In the genomic region with DNA sequence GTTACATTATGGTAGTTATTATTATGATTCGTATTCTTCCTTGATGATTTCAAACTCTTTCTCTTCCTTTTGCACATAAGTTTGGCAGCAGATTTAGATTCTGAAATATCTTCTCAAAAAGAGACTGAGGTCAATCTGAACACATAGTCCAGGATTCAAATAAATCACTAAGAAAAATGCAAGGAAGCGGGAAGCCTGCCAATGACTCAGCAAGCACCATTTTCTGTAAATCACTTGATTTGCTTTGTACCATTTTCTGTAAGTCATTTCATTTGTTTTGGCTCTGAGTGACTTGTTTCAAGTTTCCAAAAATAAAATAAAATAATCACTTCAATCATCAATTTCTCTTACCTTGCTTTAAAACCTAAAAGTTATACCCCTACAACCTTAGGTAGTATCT, we compare ENCODE assay signal across 20 cellular contexts. TPM values are rescaled to one million over a fixed set of nuclear protein-coding genes. Genes with fewer than 3 reads are reported as not detected.
DNase-seq lines count a peak whose midpoint lies in the region; ATAC-seq, FAIRE-seq and TF ChIP-seq lines count a peak whose summit lies in the region.
"Had no signal": no experiment of that assay in that cellular context is flagged by ENCODE, and none has a peak within 500 bp of the region (broad histone marks: within the 10 kb centered on the region; RNA-seq: fewer than 3 reads in every experiment).

No MANE protein-coding gene starts in this region.

- no peaks in the 10 kb centered on the region for H3K9me3 ChIP-seq in HepG2 (ENCODE audit: low read length)
- H3K9me3 ChIP-seq: right lobe of liver had no signal

- TF ChIP-seq EP300 in HepG2 (IDR thresholded peaks at IDR 0.05; ENCODE audit: low read depth in 2 of 2, low read length in 2 of 2), result no peak
- no peak for TF ChIP-seq EP300 in HepG2 (CRISPR knock-in tag; IDR thresholded peaks at IDR 0.05; ENCODE audit: borderline replicate concordance)

- CTCF ChIA-PET in HepG2 (lab: Yijun Ruan, JAX; ENCODE audit: low intra/inter-chr PET ratio, low total read pairs), result no interaction called here

- no TSS peak for BruUV-seq in HepG2 (replicated peaks; lab: Mats Ljungman, UMichigan)

- in situ Hi-C loops in brain microvascular endothelial cell (cut with HindIII; ENCODE audit: low pct_ligation_motif_present, low sequenced_read_pairs) (no loop called here), HepG2 (cut with HindIII; ENCODE audit: extremely low pct_ligation_motif_present, low pct_unique_long_range_greater_than_20kb) (no loop called here)

- TF ChIP-seq CTCF in brain microvascular endothelial cell (IDR thresholded peaks at IDR 0.05; ENCODE audit: low read depth, low read length, missing control alignments) (no peak), HepG2 (CRISPR knock-in tag; IDR thresholded peaks at IDR 0.05) (no peak)

- no peaks in the 10 kb centered on the region for H4K20me1 ChIP-seq in HepG2 (ENCODE audit: insufficient read depth, low read length)

- H3K4me3 ChIP-seq in brain microvascular endothelial cell (ENCODE audit: low read depth, low read length), result no peak overlapping the region
- no peak overlapping the region for H3K4me3 ChIP-seq in HepG2 (replicated peaks in 1 of 3; ENCODE audit: insufficient read depth in 1 of 3, low read depth in 2 of 3, low read length in 3 of 3)
- H3K4me3 ChIP-seq: neural progenitor cell, right lobe of liver, SK-N-MC had no signal

- no peaks in the 10 kb centered on the region for H3K4me1 ChIP-seq in HepG2 (ENCODE audit: insufficient read depth, low read length)
- H3K4me1 ChIP-seq: neural progenitor cell, right lobe of liver had no signal

- TF ChIP-seq POLR2A in HepG2 (IDR thresholded peaks at IDR 0.05; ENCODE audit: insufficient read depth in 1 of 2, low read depth in 2 of 2, low read length in 2 of 2), result no peak

- no peak for TF ChIP-seq RAD21 in HepG2 (CRISPR knock-in tag; IDR thresholded peaks at IDR 0.05)

- H3K9ac ChIP-seq in HepG2 (ENCODE audit: insufficient read depth, low read depth, low read length), result no peak overlapping the region
- H3K9ac ChIP-seq: neural progenitor cell had no signal

- H3K79me2 ChIP-seq in HepG2 (ENCODE audit: insufficient read depth, low read length), result no peaks in the 10 kb centered on the region

- no peak for FAIRE-seq in HepG2 (lab: Jason Lieb, UNC)
- FAIRE-seq: D721Med, frontal cortex, TTC549 had no signal

- H3K27ac ChIP-seq in brain microvascular endothelial cell, result no peak overlapping the region
- H3K27ac ChIP-seq in HepG2 (ENCODE audit: extremely low read length, insufficient read depth, low read length), result no peak overlapping the region
- H3K27ac ChIP-seq: neural progenitor cell, right lobe of liver, SK-N-MC had no signal

- no peaks in the 10 kb centered on the region for H3K27me3 ChIP-seq in brain microvascular endothelial cell (replicated peaks)
- no peaks in the 10 kb centered on the region for H3K27me3 ChIP-seq in HepG2 (ENCODE audit: control insufficient read depth in 1 of 2, insufficient read depth in 2 of 2, low read length in 2 of 2)
- H3K27me3 ChIP-seq: neural progenitor cell, right lobe of liver had no signal

- WGBS in HepG2 (ENCODE audit: low lambda C conversion rate), result 24% methylated on average over 2 of the region's 2 CpGs

- POLR2A ChIA-PET in HepG2 (lab: Yijun Ruan, JAX), result no interaction called here

- DNase-seq in AG08395 (ENCODE audit: low spot score), result peak; percentile 24
- peak; percentile 48 for DNase-seq in HT1080 (ENCODE audit: low read depth)
- peak; percentile 60 for DNase-seq in brain microvascular endothelial cell
- DNase-seq in kidney tubule cell (ENCODE audit: low spot score), result peak; percentile 14
- DNase-seq in HepG2 (ENCODE audit: low spot score), result no peak
- DNase-seq: activated CD4-positive, alpha-beta T cell treated with anti-CD3 and anti-CD28 coated beads, Interleukin-2, amount 50 U/mL, for 48 hours; activated T-cell treated with anti-CD3 and anti-CD28 coated beads, Interleukin-2, amount 50 U/mL, for 72 hours; anterior cingulate cortex; NCI-H1417; right lobe of liver had no signal

- no peaks in the 10 kb centered on the region for H3K36me3 ChIP-seq in brain microvascular endothelial cell (replicated peaks)
- H3K36me3 ChIP-seq in HepG2 (replicated peaks in 1 of 2; ENCODE audit: control insufficient read depth in 1 of 2, insufficient read depth in 2 of 2, low read length in 2 of 2), result no peaks in the 10 kb centered on the region
- H3K36me3 ChIP-seq: neural progenitor cell, right lobe of liver had no signal

- ATAC-seq in HG03460 (IDR thresholded peaks at IDR 0.05; ENCODE audit: unreplicated experiment) (no peak), HepG2 (no peak), GM21367 (IDR thresholded peaks at IDR 0.05; ENCODE audit: unreplicated experiment) (no peak), GM21526 (IDR thresholded peaks at IDR 0.05; ENCODE audit: low FRiP score, unreplicated experiment) (no peak)
- ATAC-seq: activated T-cell treated with anti-CD3 and anti-CD28 coated beads, Interleukin-2, amount 50 U/mL, for 72 hours; right lobe of liver had no signal

- no peak overlapping the region for H2AFZ ChIP-seq in HepG2 (ENCODE audit: low read length)
- H2AFZ ChIP-seq: neural progenitor cell had no signal

- intact Hi-C loops in HepG2 (cut with micrococcal nuclease; ENCODE audit: unreplicated experiment), result no loop called here

- no peak overlapping the region for H3K4me2 ChIP-seq in HepG2 (ENCODE audit: low read depth, low read length)
- H3K4me2 ChIP-seq: neural progenitor cell had no signal

TF ChIP-seq in HepG2, 621 proteins besides CTCF, POLR2A, EP300 and RAD21 (continues in another document):
- TF ChIP-seq PCBP1 (IDR thresholded peaks at IDR 0.05; ENCODE audit: borderline replicate concordance, low read depth, low read length) (no peak), GATA4 (IDR thresholded peaks at IDR 0.05; ENCODE audit: borderline replicate concordance, low read depth) (no peak), MTA3 (CRISPR knock-in tag; IDR thresholded peaks at IDR 0.05) (no peak), HIVEP1 (CRISPR knock-in tag; IDR thresholded peaks at IDR 0.05) (no peak), SMC3 (IDR thresholded peaks at IDR 0.05; ENCODE audit: low read length) (no peak), NRL (CRISPR knock-in tag; IDR thresholded peaks at IDR 0.05; ENCODE audit: borderline replicate concordance) (no peak), ETV6 (CRISPR knock-in tag; conservative IDR thresholded peaks at IDR 0.05) (no peak), MXD4 (CRISPR knock-in tag; IDR thresholded peaks at IDR 0.05) (no peak), HNRNPUL1 (IDR thresholded peaks at IDR 0.05; ENCODE audit: low read depth, low read length) (no peak)
- TF ChIP-seq, protein P1, sequence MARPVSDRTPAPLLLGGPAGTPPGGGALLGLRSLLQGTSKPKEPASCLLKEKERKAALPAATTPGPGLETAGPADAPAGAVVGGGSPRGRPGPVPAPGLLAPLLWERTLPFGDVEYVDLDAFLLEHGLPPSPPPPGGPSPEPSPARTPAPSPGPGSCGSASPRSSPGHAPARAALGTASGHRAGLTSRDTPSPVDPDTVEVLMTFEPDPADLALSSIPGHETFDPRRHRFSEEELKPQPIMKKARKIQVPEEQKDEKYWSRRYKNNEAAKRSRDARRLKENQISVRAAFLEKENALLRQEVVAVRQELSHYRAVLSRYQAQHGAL (CRISPR knock-in tag; IDR thresholded peaks at IDR 0.05; ENCODE audit: not compliant biosample characterization), result no peak

RNA-seq across cellular contexts. Expression of gene GLIS3, which starts 24.6 kb away (rescaled TPM):
- total RNA-seq in HT1080 (2014; rRNA removed; shearing (Covaris generic)), result 13.2 and 13.3 TPM in 2 replicates
- 13.7 and 18.0 TPM in 2 replicates for polyA plus RNA-seq in HT1080 (2015; cell fraction: cytosol; rRNA removed)
- 13.0 and 14.1 TPM in 2 replicates for polyA plus RNA-seq in HT1080 (2015; cell fraction: nucleus; rRNA removed)
- total RNA-seq in HepG2 (2016; rRNA removed; fragmentation: Illumina TruSeq; extraction: Trizol), result 0.02 TPM in 1 of 2 replicates, not detected in the other
- 0.53 and 0.61 TPM in 2 replicates for total RNA-seq in HepG2 (2016; cell fraction: cytosol; rRNA removed; fragmentation: Illumina TruSeq; extraction: Trizol; ENCODE audit: low read depth)
- 0.07 and 0.15 TPM in 2 replicates for total RNA-seq in HepG2 (2016; cell fraction: insoluble cytoplasmic fraction; rRNA removed; fragmentation: Illumina TruSeq; extraction: Trizol)
- total RNA-seq in HepG2 (2016; cell fraction: membrane; rRNA removed; fragmentation: Illumina TruSeq; extraction: Trizol), result 0.14 and 0.40 TPM in 2 replicates
- total RNA-seq in HepG2 (2016; cell fraction: nucleus; rRNA removed; fragmentation: Illumina TruSeq; extraction: Trizol), result 0.25 TPM in 1 of 2 replicates, not detected in the other
- 0.13 and 0.17 TPM in 2 replicates for polyA plus RNA-seq in HepG2 (2011; rRNA removed)
- 0.03 and 0.04 TPM in 2 replicates for polyA plus RNA-seq in HepG2 (2011; cell fraction: cytosol; rRNA removed)
- 0.50 and 0.66 TPM in 2 replicates for polyA plus RNA-seq in HepG2 (2011; cell fraction: nucleus; rRNA removed)
- 0.47 and 0.68 TPM in 2 replicates for polyA plus RNA-seq in HepG2 (2012)
- not detected in 2 replicates for polyA plus RNA-seq in HepG2 (2016; cell fraction: cytosol; fragmentation: Illumina TruSeq; extraction: Trizol; ENCODE audit: low read depth)
- 0.10 TPM in 1 of 2 replicates, not detected in the other for polyA plus RNA-seq in HepG2 (2016; cell fraction: insoluble cytoplasmic fraction; fragmentation: Illumina TruSeq; extraction: Trizol; ENCODE audit: low read depth)
- polyA plus RNA-seq in HepG2 (2016; cell fraction: membrane; fragmentation: Illumina TruSeq; extraction: Trizol; ENCODE audit: low read depth), result not detected in 2 replicates
- not detected in 2 replicates for polyA plus RNA-seq in HepG2 (2016; cell fraction: nucleus; fragmentation: Illumina TruSeq; extraction: Trizol; ENCODE audit: insufficient read depth, low read depth)
- 2.3 and 31.4 TPM in 2 replicates for polyA minus RNA-seq in HepG2 (2011; rRNA and poly(A)+ RNA removed; ENCODE audit: low replicate concordance)
- 0.30 TPM in 1 of 2 replicates, not detected in the other for polyA minus RNA-seq in HepG2 (2011; cell fraction: cytosol; rRNA and poly(A)+ RNA removed)
- polyA minus RNA-seq in HepG2 (2011; cell fraction: nucleus; rRNA and poly(A)+ RNA removed), result 3.9 and 4.0 TPM in 2 replicates
- total RNA-seq: OCI-LY7 had no signal
- polyA plus RNA-seq: IgD-negative memory B cell had no signal
